7 cellular contexts compared by ENCODE assay signal in genomic region chr2:27742571-27742970, GRCh38.
"Had no signal": no experiment of that assay in that cellular context is flagged by ENCODE, and none has a peak within 500 bp of the region (broad histone marks: within the 10 kb centered on the region; RNA-seq: fewer than 3 reads in every experiment).

No MANE protein-coding gene starts in this region.

- H3K27ac ChIP-seq: HL-60 had no signal

- DNase-seq: GOT3, H9, HCEC 1CT, KBM-7 had no signal

- ATAC-seq: HepG2 had no signal

- H3K4me3 Mint-ChIP-seq: H9, IgD-negative memory B cell had no signal

- H3K36me3 Mint-ChIP-seq: IgD-negative memory B cell had no signal

- H3K27ac Mint-ChIP-seq: H9, IgD-negative memory B cell had no signal

- H3K4me1 Mint-ChIP-seq: IgD-negative memory B cell had no signal
